1 cellular context compared by ENCODE assay signal in the genomic region with DNA sequence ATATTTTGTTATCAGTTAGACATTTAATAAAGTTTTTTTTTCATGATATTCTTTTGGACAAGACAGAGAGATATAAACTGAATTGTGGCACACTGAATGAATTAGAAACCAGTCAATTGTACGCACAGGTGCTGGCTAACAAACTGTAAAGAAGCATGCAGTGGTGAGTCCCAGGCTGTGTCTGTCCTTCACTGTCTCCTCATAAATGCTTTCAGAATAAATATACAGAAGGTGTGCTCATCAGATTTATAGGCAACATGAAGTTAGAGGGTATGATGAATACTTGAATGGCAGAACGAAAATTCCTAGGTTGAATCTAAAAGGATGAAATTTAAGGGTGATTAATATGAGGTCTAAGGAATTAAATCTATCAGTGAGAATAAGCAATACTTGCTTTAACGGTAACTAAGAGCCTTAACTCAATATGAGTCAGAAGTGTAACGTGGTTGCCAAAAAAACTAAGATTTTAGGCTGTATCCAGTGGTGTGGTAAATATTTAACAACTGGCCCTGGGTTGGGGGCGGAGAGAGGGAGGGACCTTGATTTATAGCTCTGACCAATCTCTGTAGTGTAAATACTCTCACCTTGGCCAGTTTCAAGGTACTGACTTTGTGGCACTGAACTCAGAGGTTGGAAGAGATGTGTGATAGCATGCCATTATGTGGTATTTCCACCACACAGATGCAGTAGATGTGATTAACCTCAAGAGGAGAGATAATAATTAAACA.
TF ChIP-seq lines count a peak whose summit lies in the region.

No MANE protein-coding gene starts in this region.

TF ChIP-seq in K562, 482 proteins besides CTCF, POLR2A, EP300 and RAD21:
- TF ChIP-seq, protein P1, sequence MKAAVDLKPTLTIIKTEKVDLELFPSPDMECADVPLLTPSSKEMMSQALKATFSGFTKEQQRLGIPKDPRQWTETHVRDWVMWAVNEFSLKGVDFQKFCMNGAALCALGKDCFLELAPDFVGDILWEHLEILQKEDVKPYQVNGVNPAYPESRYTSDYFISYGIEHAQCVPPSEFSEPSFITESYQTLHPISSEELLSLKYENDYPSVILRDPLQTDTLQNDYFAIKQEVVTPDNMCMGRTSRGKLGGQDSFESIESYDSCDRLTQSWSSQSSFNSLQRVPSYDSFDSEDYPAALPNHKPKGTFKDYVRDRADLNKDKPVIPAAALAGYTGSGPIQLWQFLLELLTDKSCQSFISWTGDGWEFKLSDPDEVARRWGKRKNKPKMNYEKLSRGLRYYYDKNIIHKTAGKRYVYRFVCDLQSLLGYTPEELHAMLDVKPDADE (conservative IDR thresholded peaks at IDR 0.05; ENCODE audit: control insufficient read depth, low read depth, low read length) = no peak
- TF ChIP-seq MEIS2 (IDR thresholded peaks at IDR 0.05; ENCODE audit: partially characterized antibody) = peak; percentile 36
- TF ChIP-seq, protein P2, sequence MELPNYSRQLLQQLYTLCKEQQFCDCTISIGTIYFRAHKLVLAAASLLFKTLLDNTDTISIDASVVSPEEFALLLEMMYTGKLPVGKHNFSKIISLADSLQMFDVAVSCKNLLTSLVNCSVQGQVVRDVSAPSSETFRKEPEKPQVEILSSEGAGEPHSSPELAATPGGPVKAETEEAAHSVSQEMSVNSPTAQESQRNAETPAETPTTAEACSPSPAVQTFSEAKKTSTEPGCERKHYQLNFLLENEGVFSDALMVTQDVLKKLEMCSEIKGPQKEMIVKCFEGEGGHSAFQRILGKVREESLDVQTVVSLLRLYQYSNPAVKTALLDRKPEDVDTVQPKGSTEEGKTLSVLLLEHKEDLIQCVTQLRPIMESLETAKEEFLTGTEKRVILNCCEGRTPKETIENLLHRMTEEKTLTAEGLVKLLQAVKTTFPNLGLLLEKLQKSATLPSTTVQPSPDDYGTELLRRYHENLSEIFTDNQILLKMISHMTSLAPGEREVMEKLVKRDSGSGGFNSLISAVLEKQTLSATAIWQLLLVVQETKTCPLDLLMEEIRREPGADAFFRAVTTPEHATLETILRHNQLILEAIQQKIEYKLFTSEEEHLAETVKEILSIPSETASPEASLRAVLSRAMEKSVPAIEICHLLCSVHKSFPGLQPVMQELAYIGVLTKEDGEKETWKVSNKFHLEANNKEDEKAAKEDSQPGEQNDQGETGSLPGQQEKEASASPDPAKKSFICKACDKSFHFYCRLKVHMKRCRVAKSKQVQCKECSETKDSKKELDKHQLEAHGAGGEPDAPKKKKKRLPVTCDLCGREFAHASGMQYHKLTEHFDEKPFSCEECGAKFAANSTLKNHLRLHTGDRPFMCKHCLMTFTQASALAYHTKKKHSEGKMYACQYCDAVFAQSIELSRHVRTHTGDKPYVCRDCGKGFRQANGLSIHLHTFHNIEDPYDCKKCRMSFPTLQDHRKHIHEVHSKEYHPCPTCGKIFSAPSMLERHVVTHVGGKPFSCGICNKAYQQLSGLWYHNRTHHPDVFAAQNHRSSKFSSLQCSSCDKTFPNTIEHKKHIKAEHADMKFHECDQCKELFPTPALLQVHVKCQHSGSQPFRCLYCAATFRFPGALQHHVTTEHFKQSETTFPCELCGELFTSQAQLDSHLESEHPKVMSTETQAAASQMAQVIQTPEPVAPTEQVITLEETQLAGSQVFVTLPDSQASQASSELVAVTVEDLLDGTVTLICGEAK (IDR thresholded peaks at IDR 0.05) = peak; percentile 62
- TF ChIP-seq, protein P2 (CRISPR knock-in tag; IDR thresholded peaks at IDR 0.05) = no peak
